1 cellular context compared by ENCODE assay signal in genomic region chr19:43950834-43951626, GRCh38.
TF ChIP-seq lines count a peak whose summit lies in the region.

Gene ZNF221, plus strand, starts transcription at chr19:43951228. Its CDS starts 11,499 bp downstream, at chr19:43962727.

TF ChIP-seq in HepG2, 621 proteins besides CTCF, POLR2A, EP300 and RAD21 (continued from another document and continues in another):
- peak; percentile 68 for TF ChIP-seq ZNF598 (CRISPR knock-in tag; IDR thresholded peaks at IDR 0.05; ENCODE audit: borderline replicate concordance)
- TF ChIP-seq ZNF451 (CRISPR knock-in tag; IDR thresholded peaks at IDR 0.05), result no peak
- no peak for TF ChIP-seq ZFYVE20 (CRISPR knock-in tag; IDR thresholded peaks at IDR 0.05; ENCODE audit: borderline replicate concordance, low read depth)
- TF ChIP-seq HHEX (CRISPR knock-in tag; IDR thresholded peaks at IDR 0.05), result no peak
- TF ChIP-seq, protein P1, sequence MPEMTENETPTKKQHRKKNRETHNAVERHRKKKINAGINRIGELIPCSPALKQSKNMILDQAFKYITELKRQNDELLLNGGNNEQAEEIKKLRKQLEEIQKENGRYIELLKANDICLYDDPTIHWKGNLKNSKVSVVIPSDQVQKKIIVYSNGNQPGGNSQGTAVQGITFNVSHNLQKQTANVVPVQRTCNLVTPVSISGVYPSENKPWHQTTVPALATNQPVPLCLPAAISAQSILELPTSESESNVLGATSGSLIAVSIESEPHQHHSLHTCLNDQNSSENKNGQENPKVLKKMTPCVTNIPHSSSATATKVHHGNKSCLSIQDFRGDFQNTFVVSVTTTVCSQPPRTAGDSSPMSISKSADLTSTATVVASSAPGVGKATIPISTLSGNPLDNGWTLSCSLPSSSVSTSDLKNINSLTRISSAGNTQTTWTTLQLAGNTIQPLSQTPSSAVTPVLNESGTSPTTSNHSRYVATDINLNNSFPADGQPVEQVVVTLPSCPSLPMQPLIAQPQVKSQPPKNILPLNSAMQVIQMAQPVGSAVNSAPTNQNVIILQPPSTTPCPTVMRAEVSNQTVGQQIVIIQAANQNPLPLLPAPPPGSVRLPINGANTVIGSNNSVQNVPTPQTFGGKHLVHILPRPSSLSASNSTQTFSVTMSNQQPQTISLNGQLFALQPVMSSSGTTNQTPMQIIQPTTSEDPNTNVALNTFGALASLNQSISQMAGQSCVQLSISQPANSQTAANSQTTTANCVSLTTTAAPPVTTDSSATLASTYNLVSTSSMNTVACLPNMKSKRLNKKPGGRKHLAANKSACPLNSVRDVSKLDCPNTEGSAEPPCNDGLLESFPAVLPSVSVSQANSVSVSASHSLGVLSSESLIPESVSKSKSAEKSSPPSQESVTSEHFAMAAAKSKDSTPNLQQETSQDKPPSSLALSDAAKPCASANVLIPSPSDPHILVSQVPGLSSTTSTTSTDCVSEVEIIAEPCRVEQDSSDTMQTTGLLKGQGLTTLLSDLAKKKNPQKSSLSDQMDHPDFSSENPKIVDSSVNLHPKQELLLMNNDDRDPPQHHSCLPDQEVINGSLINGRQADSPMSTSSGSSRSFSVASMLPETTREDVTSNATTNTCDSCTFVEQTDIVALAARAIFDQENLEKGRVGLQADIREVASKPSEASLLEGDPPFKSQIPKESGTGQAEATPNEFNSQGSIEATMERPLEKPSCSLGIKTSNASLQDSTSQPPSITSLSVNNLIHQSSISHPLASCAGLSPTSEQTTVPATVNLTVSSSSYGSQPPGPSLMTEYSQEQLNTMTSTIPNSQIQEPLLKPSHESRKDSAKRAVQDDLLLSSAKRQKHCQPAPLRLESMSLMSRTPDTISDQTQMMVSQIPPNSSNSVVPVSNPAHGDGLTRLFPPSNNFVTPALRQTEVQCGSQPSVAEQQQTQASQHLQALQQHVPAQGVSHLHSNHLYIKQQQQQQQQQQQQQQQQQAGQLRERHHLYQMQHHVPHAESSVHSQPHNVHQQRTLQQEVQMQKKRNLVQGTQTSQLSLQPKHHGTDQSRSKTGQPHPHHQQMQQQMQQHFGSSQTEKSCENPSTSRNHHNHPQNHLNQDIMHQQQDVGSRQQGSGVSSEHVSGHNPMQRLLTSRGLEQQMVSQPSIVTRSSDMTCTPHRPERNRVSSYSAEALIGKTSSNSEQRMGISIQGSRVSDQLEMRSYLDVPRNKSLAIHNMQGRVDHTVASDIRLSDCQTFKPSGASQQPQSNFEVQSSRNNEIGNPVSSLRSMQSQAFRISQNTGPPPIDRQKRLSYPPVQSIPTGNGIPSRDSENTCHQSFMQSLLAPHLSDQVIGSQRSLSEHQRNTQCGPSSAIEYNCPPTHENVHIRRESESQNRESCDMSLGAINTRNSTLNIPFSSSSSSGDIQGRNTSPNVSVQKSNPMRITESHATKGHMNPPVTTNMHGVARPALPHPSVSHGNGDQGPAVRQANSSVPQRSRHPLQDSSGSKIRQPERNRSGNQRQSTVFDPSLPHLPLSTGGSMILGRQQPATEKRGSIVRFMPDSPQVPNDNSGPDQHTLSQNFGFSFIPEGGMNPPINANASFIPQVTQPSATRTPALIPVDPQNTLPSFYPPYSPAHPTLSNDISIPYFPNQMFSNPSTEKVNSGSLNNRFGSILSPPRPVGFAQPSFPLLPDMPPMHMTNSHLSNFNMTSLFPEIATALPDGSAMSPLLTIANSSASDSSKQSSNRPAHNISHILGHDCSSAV (CRISPR knock-in tag; IDR thresholded peaks at IDR 0.05; ENCODE audit: borderline replicate concordance), result no peak
- TF ChIP-seq HDAC2 (CRISPR knock-in tag; IDR thresholded peaks at IDR 0.05), result 0 out of 2 replicates have a peak, but pooled peaks have one; percentile 26
- TF ChIP-seq, protein P2, sequence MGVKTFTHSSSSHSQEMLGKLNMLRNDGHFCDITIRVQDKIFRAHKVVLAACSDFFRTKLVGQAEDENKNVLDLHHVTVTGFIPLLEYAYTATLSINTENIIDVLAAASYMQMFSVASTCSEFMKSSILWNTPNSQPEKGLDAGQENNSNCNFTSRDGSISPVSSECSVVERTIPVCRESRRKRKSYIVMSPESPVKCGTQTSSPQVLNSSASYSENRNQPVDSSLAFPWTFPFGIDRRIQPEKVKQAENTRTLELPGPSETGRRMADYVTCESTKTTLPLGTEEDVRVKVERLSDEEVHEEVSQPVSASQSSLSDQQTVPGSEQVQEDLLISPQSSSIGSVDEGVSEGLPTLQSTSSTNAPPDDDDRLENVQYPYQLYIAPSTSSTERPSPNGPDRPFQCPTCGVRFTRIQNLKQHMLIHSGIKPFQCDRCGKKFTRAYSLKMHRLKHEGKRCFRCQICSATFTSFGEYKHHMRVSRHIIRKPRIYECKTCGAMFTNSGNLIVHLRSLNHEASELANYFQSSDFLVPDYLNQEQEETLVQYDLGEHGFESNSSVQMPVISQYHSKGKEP (CRISPR knock-in tag; IDR thresholded peaks at IDR 0.05), result no peak; the same call in 1 of the 2 replicates
- TF ChIP-seq, protein P3, sequence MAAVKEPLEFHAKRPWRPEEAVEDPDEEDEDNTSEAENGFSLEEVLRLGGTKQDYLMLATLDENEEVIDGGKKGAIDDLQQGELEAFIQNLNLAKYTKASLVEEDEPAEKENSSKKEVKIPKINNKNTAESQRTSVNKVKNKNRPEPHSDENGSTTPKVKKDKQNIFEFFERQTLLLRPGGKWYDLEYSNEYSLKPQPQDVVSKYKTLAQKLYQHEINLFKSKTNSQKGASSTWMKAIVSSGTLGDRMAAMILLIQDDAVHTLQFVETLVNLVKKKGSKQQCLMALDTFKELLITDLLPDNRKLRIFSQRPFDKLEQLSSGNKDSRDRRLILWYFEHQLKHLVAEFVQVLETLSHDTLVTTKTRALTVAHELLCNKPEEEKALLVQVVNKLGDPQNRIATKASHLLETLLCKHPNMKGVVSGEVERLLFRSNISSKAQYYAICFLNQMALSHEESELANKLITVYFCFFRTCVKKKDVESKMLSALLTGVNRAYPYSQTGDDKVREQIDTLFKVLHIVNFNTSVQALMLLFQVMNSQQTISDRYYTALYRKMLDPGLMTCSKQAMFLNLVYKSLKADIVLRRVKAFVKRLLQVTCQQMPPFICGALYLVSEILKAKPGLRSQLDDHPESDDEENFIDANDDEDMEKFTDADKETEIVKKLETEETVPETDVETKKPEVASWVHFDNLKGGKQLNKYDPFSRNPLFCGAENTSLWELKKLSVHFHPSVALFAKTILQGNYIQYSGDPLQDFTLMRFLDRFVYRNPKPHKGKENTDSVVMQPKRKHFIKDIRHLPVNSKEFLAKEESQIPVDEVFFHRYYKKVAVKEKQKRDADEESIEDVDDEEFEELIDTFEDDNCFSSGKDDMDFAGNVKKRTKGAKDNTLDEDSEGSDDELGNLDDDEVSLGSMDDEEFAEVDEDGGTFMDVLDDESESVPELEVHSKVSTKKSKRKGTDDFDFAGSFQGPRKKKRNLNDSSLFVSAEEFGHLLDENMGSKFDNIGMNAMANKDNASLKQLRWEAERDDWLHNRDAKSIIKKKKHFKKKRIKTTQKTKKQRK (IDR thresholded peaks at IDR 0.05; ENCODE audit: low read length), result no peak
- no peak for TF ChIP-seq MAFF (IDR thresholded peaks at IDR 0.05; ENCODE audit: low read depth, low read length)
- no peak for TF ChIP-seq ZNF20 (CRISPR knock-in tag; IDR thresholded peaks at IDR 0.05)
- TF ChIP-seq YY1 (IDR thresholded peaks at IDR 0.05; ENCODE audit: insufficient read depth, insufficient replicate concordance, low read depth, low read length), result peak; percentile 59
- TF ChIP-seq FOXC1 (CRISPR knock-in tag; IDR thresholded peaks at IDR 0.05; ENCODE audit: borderline replicate concordance), result peak; percentile 52; the same call in 1 of the 2 replicates
- TF ChIP-seq ZNF776 (CRISPR knock-in tag; IDR thresholded peaks at IDR 0.05), result no peak
- TF ChIP-seq NFE2L1 (CRISPR knock-in tag; IDR thresholded peaks at IDR 0.05; ENCODE audit: borderline replicate concordance), result no peak
- TF ChIP-seq ZNF143 (CRISPR knock-in tag; IDR thresholded peaks at IDR 0.05), result peak; percentile 99
- TF ChIP-seq CHD2 (IDR thresholded peaks at IDR 0.05; ENCODE audit: low read depth, low read length), result 0 out of 2 replicates have a peak, but pooled peaks have one; percentile 39
- peak; percentile 56; the same call in 1 of the 2 replicates for TF ChIP-seq ZNF607 (CRISPR knock-in tag; IDR thresholded peaks at IDR 0.05; ENCODE audit: borderline replicate concordance)
- TF ChIP-seq ZNF746 (CRISPR knock-in tag; IDR thresholded peaks at IDR 0.05), result peak; percentile 30; the same call in 1 of the 2 replicates
- TF ChIP-seq, protein P4, sequence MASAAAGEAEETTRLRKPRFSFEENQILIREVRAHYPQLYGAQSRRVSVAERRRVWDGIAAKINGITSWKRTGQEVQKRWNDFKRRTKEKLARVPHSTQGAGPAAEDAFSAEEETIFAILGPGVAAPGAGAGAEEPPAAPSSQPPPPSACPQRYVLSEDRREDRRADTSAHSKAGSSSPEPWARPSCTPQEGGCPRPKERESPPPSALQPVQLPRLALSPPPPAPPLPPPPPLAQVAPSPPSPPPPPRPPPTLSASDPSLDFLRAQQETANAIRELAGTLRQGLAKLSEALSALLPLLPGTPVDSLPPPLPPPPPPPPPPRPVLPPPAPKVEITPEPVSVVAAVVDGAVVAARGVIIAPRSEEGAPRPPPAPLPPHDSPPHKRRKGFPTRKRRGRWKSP (CRISPR knock-in tag; IDR thresholded peaks at IDR 0.05), result peak; percentile 60; the same call in 1 of the 2 replicates
- TF ChIP-seq, protein P5, sequence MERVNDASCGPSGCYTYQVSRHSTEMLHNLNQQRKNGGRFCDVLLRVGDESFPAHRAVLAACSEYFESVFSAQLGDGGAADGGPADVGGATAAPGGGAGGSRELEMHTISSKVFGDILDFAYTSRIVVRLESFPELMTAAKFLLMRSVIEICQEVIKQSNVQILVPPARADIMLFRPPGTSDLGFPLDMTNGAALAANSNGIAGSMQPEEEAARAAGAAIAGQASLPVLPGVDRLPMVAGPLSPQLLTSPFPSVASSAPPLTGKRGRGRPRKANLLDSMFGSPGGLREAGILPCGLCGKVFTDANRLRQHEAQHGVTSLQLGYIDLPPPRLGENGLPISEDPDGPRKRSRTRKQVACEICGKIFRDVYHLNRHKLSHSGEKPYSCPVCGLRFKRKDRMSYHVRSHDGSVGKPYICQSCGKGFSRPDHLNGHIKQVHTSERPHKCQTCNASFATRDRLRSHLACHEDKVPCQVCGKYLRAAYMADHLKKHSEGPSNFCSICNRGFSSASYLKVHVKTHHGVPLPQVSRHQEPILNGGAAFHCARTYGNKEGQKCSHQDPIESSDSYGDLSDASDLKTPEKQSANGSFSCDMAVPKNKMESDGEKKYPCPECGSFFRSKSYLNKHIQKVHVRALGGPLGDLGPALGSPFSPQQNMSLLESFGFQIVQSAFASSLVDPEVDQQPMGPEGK (CRISPR knock-in tag; IDR thresholded peaks at IDR 0.05), result peak; percentile 46; the same call in 1 of the 2 replicates
- TF ChIP-seq ATF3 (CRISPR knock-in tag; IDR thresholded peaks at IDR 0.05), result no peak
- no peak for TF ChIP-seq PAWR (CRISPR knock-in tag; IDR thresholded peaks at IDR 0.05; ENCODE audit: borderline replicate concordance)
- TF ChIP-seq SMC3 (IDR thresholded peaks at IDR 0.05; ENCODE audit: low read length), result peak; percentile 47
- no peak for TF ChIP-seq ZNF367 (CRISPR knock-in tag; IDR thresholded peaks at IDR 0.05; ENCODE audit: borderline replicate concordance)
- peak; percentile 89 for TF ChIP-seq GATAD1 (CRISPR knock-in tag; IDR thresholded peaks at IDR 0.05)
- no peak for TF ChIP-seq PREB (CRISPR knock-in tag; IDR thresholded peaks at IDR 0.05)
- TF ChIP-seq KMT2B (CRISPR knock-in tag; IDR thresholded peaks at IDR 0.05), result peak; percentile 81; the same call in 1 of the 2 replicates
- TF ChIP-seq ERF (CRISPR knock-in tag; IDR thresholded peaks at IDR 0.05), result no peak
- no peak for TF ChIP-seq TAF15 (IDR thresholded peaks at IDR 0.05; ENCODE audit: low read depth, low read length, poor library complexity, severe bottlenecking)
- TF ChIP-seq, protein P6, sequence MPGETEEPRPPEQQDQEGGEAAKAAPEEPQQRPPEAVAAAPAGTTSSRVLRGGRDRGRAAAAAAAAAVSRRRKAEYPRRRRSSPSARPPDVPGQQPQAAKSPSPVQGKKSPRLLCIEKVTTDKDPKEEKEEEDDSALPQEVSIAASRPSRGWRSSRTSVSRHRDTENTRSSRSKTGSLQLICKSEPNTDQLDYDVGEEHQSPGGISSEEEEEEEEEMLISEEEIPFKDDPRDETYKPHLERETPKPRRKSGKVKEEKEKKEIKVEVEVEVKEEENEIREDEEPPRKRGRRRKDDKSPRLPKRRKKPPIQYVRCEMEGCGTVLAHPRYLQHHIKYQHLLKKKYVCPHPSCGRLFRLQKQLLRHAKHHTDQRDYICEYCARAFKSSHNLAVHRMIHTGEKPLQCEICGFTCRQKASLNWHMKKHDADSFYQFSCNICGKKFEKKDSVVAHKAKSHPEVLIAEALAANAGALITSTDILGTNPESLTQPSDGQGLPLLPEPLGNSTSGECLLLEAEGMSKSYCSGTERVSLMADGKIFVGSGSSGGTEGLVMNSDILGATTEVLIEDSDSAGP (CRISPR knock-in tag; IDR thresholded peaks at IDR 0.05; ENCODE audit: borderline replicate concordance), result peak; percentile 36; the same call in 1 of the 2 replicates
- no peak for TF ChIP-seq TBX3 (IDR thresholded peaks at IDR 0.05; ENCODE audit: borderline replicate concordance)
- TF ChIP-seq HOXA9 (CRISPR knock-in tag; IDR thresholded peaks at IDR 0.05; ENCODE audit: borderline replicate concordance), result no peak
- TF ChIP-seq TEF (CRISPR knock-in tag; IDR thresholded peaks at IDR 0.05), result no peak
- no peak for TF ChIP-seq DBP (CRISPR knock-in tag; IDR thresholded peaks at IDR 0.05; ENCODE audit: not compliant biosample characterization)
- TF ChIP-seq PPARG (CRISPR knock-in tag; conservative IDR thresholded peaks at IDR 0.05), result no peak
- no peak for TF ChIP-seq CREB1 (IDR thresholded peaks at IDR 0.05)
- peak; percentile 80 for TF ChIP-seq CREB1 (CRISPR knock-in tag; IDR thresholded peaks at IDR 0.05)
- peak; percentile 88; the same call in 1 of the 2 replicates for TF ChIP-seq ZNF335 (CRISPR knock-in tag; IDR thresholded peaks at IDR 0.05)
- no peak for TF ChIP-seq RARA (CRISPR knock-in tag; IDR thresholded peaks at IDR 0.05)
